Comparison of ENCODE assay signal across 22 cellular contexts in genomic region chr10:75334720-75335119, GRCh38.
DNase-seq lines count a peak whose midpoint lies in the region; ATAC-seq, FAIRE-seq and TF ChIP-seq lines count a peak whose summit lies in the region.
"Had no signal": no experiment of that assay in that cellular context is flagged by ENCODE, and none has a peak within 500 bp of the region (broad histone marks: within the 10 kb centered on the region; RNA-seq: fewer than 3 reads in every experiment).

No MANE protein-coding gene starts in this region.

- H3K27me3 ChIP-seq in liver (ENCODE audit: control insufficient read depth in 4 of 4, insufficient read depth in 4 of 4, low read length in 3 of 4) (no peaks in the 10 kb centered on the region), HepG2 (ENCODE audit: control insufficient read depth in 1 of 2, insufficient read depth in 2 of 2, low read length in 2 of 2) (no peaks in the 10 kb centered on the region; a peak in 2 of 5 replicates)
- H3K27me3 ChIP-seq: BLaER1 had no signal

- no peaks in the 10 kb centered on the region for H3K79me2 ChIP-seq in HepG2 (ENCODE audit: insufficient read depth, low read length)

- ATAC-seq in HepG2 (no peak), left lobe of liver (peak; percentile 64), HG02610 (IDR thresholded peaks at IDR 0.05; ENCODE audit: unreplicated experiment) (no peak)
- no peak for ATAC-seq in activated CD4-positive, CD25-positive, alpha-beta regulatory T cell treated with anti-CD3 and anti-CD28 coated beads, Interleukin-2, amount 50 U/mL, for 24 hours
- ATAC-seq: A549; CD8-positive, alpha-beta T cell had no signal

- intact Hi-C loops in HepG2 (cut with micrococcal nuclease; ENCODE audit: unreplicated experiment), result no loop called here

- no peak overlapping the region for H3K27ac ChIP-seq in liver (ENCODE audit: low read depth in 1 of 2, low read length in 2 of 2)
- H3K27ac ChIP-seq in HepG2 (ENCODE audit: extremely low read length, insufficient read depth, low read length), result no peak overlapping the region
- H3K27ac ChIP-seq: A549, BLaER1, PC-9, RWPE1 had no signal

- H4K20me1 ChIP-seq in HepG2 (ENCODE audit: insufficient read depth, low read length), result no peaks in the 10 kb centered on the region
- H4K20me1 ChIP-seq: BLaER1 had no signal

- no peak for TF ChIP-seq POLR2A in HepG2 (IDR thresholded peaks at IDR 0.05; ENCODE audit: insufficient read depth in 1 of 2, low read depth in 2 of 2, low read length in 2 of 2)

- no peak overlapping the region for H2AFZ ChIP-seq in HepG2 (ENCODE audit: low read length)
- H2AFZ ChIP-seq: PC-9 had no signal

- POLR2A ChIA-PET in HepG2 (lab: Yijun Ruan, JAX), result no interaction called here

- H3K4me2 ChIP-seq in HepG2 (ENCODE audit: low read depth, low read length), result no peak overlapping the region
- H3K4me2 ChIP-seq: A549, BLaER1, PC-9 had no signal

- no peak for FAIRE-seq in HepG2 (lab: Jason Lieb, UNC)
- FAIRE-seq: A549 had no signal

- CTCF ChIA-PET in HepG2 (lab: Yijun Ruan, JAX; ENCODE audit: low intra/inter-chr PET ratio, low total read pairs), result no interaction called here

- WGBS in liver, result 21% methylated on average over 1 of the region's 1 CpG
- 3% methylated on average over 1 of the region's 1 CpG for WGBS in HepG2 (ENCODE audit: low lambda C conversion rate)

- H3K36me3 ChIP-seq in liver (ENCODE audit: control insufficient read depth in 4 of 4, insufficient read depth in 3 of 4, low read depth in 1 of 4, low read length in 3 of 4), result no peaks in the 10 kb centered on the region
- H3K36me3 ChIP-seq in HepG2 (replicated peaks in 1 of 2; ENCODE audit: control insufficient read depth in 1 of 2, insufficient read depth in 2 of 2, low read length in 2 of 2), result no peaks in the 10 kb centered on the region
- H3K36me3 ChIP-seq: BLaER1 had no signal

- TF ChIP-seq RAD21 in liver (IDR thresholded peaks at IDR 0.05), result no peak
- TF ChIP-seq RAD21 in HepG2 (CRISPR knock-in tag; IDR thresholded peaks at IDR 0.05), result no peak

- H3K4me3 ChIP-seq in liver (ENCODE audit: low read depth in 1 of 3, low read length in 3 of 3) (no peak overlapping the region), HepG2 (replicated peaks in 1 of 3; ENCODE audit: insufficient read depth in 1 of 3, low read depth in 2 of 3, low read length in 3 of 3) (no peak overlapping the region)
- H3K4me3 ChIP-seq: A549, BLaER1, PC-9 had no signal

- DNase-seq in HepG2 (ENCODE audit: low spot score) (no peak), cerebellar cortex (ENCODE audit: low spot score) (peak; percentile 10), left lobe of liver (ENCODE audit: low spot score) (no peak), occipital lobe (lab: John Stamatoyannopoulos, UW) (no peak), cerebellum (ENCODE audit: low spot score) (no peak)
- DNase-seq: Calu3; CD8-positive, alpha-beta T cell; H7; HFFc6; NCI-H1417; NCI-H187; NCI-H2107; NCI-H2227 treated with DMSO at 0.1 percent for 48 hours; NCI-H526; PC-9; SIG-M5 had no signal

- no peak overlapping the region for H3K9ac ChIP-seq in liver (ENCODE audit: low read depth in 1 of 2, low read length in 2 of 2)
- no peak overlapping the region for H3K9ac ChIP-seq in HepG2 (ENCODE audit: insufficient read depth, low read depth, low read length)
- H3K9ac ChIP-seq: BLaER1 had no signal

- H3K9me3 ChIP-seq in liver (ENCODE audit: control insufficient read depth in 4 of 4, low read length in 3 of 4), result no peaks in the 10 kb centered on the region
- no peaks in the 10 kb centered on the region for H3K9me3 ChIP-seq in HepG2 (ENCODE audit: low read length)
- H3K9me3 ChIP-seq: A549, BLaER1 had no signal

- TF ChIP-seq CTCF in liver (IDR thresholded peaks at IDR 0.05; ENCODE audit: low read depth, low read length, missing input control) (no peak), HepG2 (CRISPR knock-in tag; IDR thresholded peaks at IDR 0.05) (no peak)

- no TSS peak for BruUV-seq in HepG2 (replicated peaks; lab: Mats Ljungman, UMichigan)

- H3K4me1 ChIP-seq in liver (ENCODE audit: control insufficient read depth in 4 of 4, insufficient read depth in 4 of 4, low read length in 3 of 4) (peaks cover 0 to 6% (median 0%) of the 10 kb centered on the region in 4 donors), HepG2 (ENCODE audit: insufficient read depth, low read length) (no peaks in the 10 kb centered on the region)
- H3K4me1 ChIP-seq: A549 had no signal

- in situ Hi-C loops in HepG2 (cut with HindIII; ENCODE audit: extremely low pct_ligation_motif_present, low pct_unique_long_range_greater_than_20kb), result no loop called here

- no peak for TF ChIP-seq EP300 in HepG2 (IDR thresholded peaks at IDR 0.05; ENCODE audit: low read depth in 2 of 2, low read length in 2 of 2)
- no peak for TF ChIP-seq EP300 in HepG2 (CRISPR knock-in tag; IDR thresholded peaks at IDR 0.05; ENCODE audit: borderline replicate concordance)

TF ChIP-seq in liver, 16 proteins besides CTCF, POLR2A, EP300 and RAD21 (continues in another document):
- TF ChIP-seq REST (IDR thresholded peaks at IDR 0.05) (no peak), ATF3 (IDR thresholded peaks at IDR 0.05) (no peak), FOXA2 (IDR thresholded peaks at IDR 0.05) (no peak), SP1 (IDR thresholded peaks at IDR 0.05) (peak; percentile 8), JUND (IDR thresholded peaks at IDR 0.05) (peak in 1 of 2 donors; percentile 29), FOXA1 (IDR thresholded peaks at IDR 0.05) (no peak)

TF ChIP-seq in HepG2, 621 proteins besides CTCF, POLR2A, EP300 and RAD21 (continues in another document):
- TF ChIP-seq ELF4 (CRISPR knock-in tag; IDR thresholded peaks at IDR 0.05; ENCODE audit: borderline replicate concordance) (no peak), MTA3 (CRISPR knock-in tag; IDR thresholded peaks at IDR 0.05) (no peak), ZBTB2 (CRISPR knock-in tag; IDR thresholded peaks at IDR 0.05; ENCODE audit: low read depth) (no peak), KMT2A (CRISPR knock-in tag; IDR thresholded peaks at IDR 0.05) (no peak), ISX (CRISPR knock-in tag; conservative IDR thresholded peaks at IDR 0.05) (no peak), IRF1 (CRISPR knock-in tag; IDR thresholded peaks at IDR 0.05; ENCODE audit: low read depth) (no peak), IRF2 (CRISPR knock-in tag; IDR thresholded peaks at IDR 0.05) (no peak), TEF (CRISPR knock-in tag; IDR thresholded peaks at IDR 0.05) (no peak), TP53 (CRISPR knock-in tag; conservative IDR thresholded peaks at IDR 0.05) (no peak)
